Comparison of ENCODE assay signal across 25 cellular contexts in the genomic region with DNA sequence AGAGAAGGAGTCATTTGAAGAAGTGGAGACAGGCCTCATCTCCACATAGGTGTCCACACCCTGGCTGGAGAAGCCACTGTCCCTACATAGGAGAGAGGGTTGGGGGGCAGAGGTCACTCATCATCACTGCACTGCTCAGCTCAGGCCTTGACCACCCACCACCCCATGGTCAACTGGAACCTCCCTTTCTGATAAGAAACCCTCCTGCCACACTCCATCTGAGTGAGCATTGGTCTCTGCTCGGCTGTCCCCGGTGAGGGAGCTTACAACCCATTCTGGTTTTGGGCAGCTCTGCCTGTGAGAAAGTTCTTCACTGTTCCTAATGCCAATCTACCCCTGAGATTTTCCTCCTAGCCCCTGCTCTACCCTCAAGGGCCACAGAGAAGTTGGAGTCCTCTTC. TPM values are rescaled to one million over a fixed set of nuclear protein-coding genes. Genes with fewer than 3 reads are reported as not detected.
DNase-seq lines count a peak whose midpoint lies in the region; ATAC-seq and TF ChIP-seq lines count a peak whose summit lies in the region.
"Had no signal": no experiment of that assay in that cellular context is flagged by ENCODE, and none has a peak within 500 bp of the region (broad histone marks: within the 10 kb centered on the region; RNA-seq: fewer than 3 reads in every experiment).

No MANE protein-coding gene starts in this region.

- ATAC-seq in T-helper 17 cell = no peak
- no peak for ATAC-seq in stimulated activated effector memory CD8-positive, alpha-beta T cell treated with anti-CD3 and anti-CD28 coated beads, Interleukin-12 subunit alpha, Interleukin-12 subunit beta, amount 100 ng/mL, for 72 hours
- no peak for ATAC-seq in HG02571 (IDR thresholded peaks at IDR 0.05; ENCODE audit: unreplicated experiment)
- ATAC-seq: CD8-positive, alpha-beta T cell; left lung had no signal

- DNase-seq in activated naive CD4-positive, alpha-beta T cell treated with anti-CD3 and anti-CD28 coated beads, Interleukin-2, amount 10 ng/mL, durations not matched to agents 7 days and 5 days = peak; percentile 10
- no peak for DNase-seq in activated naive CD4-positive, alpha-beta T cell (lab: John Stamatoyannopoulos, UW)
- no peak for DNase-seq in T-helper 17 cell
- DNase-seq in mesothelial cell of epicardium (ENCODE audit: low spot score in 2 of 2, unreplicated experiment in 2 of 2) = no peak
- DNase-seq in stimulated activated effector memory CD8-positive, alpha-beta T cell treated with anti-CD3 and anti-CD28 coated beads, Interleukin-12 subunit alpha, Interleukin-12 subunit beta, amount 100 ng/mL, for 72 hours (ENCODE audit: low spot score in 2 of 2) = no peak
- DNase-seq in chondrocyte (ENCODE audit: low spot score) = no peak
- no peak for DNase-seq in T-helper 2 cell treated with Interferon-gamma antibody and Interleukin-4, amounts not matched to agents 5 μg/mL and 100 μg/mL, for 36 hours (ENCODE audit: low spot score)
- DNase-seq: activated CD4-positive, alpha-beta T cell treated with anti-CD3 and anti-CD28 coated beads for 1 hour; activated T-cell treated with anti-CD3 and anti-CD28 coated beads for 4 hours; CD8-positive, alpha-beta T cell; DMS 273 treated with DMSO at 0.1 percent for 48 hours; effector CD4-positive, alpha-beta T cell; left lung; naive B cell; NCI-H1436 treated with DMSO at 0.1 percent for 48 hours; stimulated activated CD4-positive, alpha-beta T cell treated with anti-CD3 and anti-CD28 coated beads, Interleukin-4, amount 100 ng/mL, for 24 hours; stimulated activated naive CD4-positive, alpha-beta T cell had no signal

- TF ChIP-seq CTCF in mesothelial cell of epicardium (IDR thresholded peaks at IDR 0.05; ENCODE audit: unreplicated experiment) (no peak), chondrocyte (IDR thresholded peaks at IDR 0.05) (no peak)

- H3K36me3 Mint-ChIP-seq in activated naive CD4-positive, alpha-beta T cell treated with anti-CD3 and anti-CD28 coated beads, Interleukin-2, amount 10 ng/mL, durations not matched to agents 7 days and 5 days = peaks cover 12% of the 10 kb centered on the region
- H3K36me3 Mint-ChIP-seq in T-helper 17 cell (ENCODE audit: low read depth) = no peaks in the 10 kb centered on the region
- H3K36me3 Mint-ChIP-seq in mesothelial cell of epicardium = peaks cover 13% of the 10 kb centered on the region
- peaks cover 41% of the 10 kb centered on the region for H3K36me3 Mint-ChIP-seq in stimulated activated effector memory CD8-positive, alpha-beta T cell treated with anti-CD3 and anti-CD28 coated beads, Interleukin-12 subunit alpha, Interleukin-12 subunit beta, amount 100 ng/mL, for 72 hours
- H3K36me3 Mint-ChIP-seq in chondrocyte (ENCODE audit: low read depth) = peaks cover 4% of the 10 kb centered on the region
- peaks cover 14% of the 10 kb centered on the region for H3K36me3 Mint-ChIP-seq in T-helper 2 cell treated with Interferon-gamma antibody and Interleukin-4, amounts not matched to agents 5 μg/mL and 100 μg/mL, for 36 hours (ENCODE audit: low read depth)

- H3K27ac Mint-ChIP-seq in activated naive CD4-positive, alpha-beta T cell treated with anti-CD3 and anti-CD28 coated beads, Interleukin-2, amount 10 ng/mL, durations not matched to agents 7 days and 5 days = peak overlapping the region; percentile 56
- H3K27ac Mint-ChIP-seq in T-helper 17 cell = peak overlapping the region; percentile 66
- peak overlapping the region; percentile 58 for H3K27ac Mint-ChIP-seq in mesothelial cell of epicardium
- peak overlapping the region; percentile 35 for H3K27ac Mint-ChIP-seq in stimulated activated effector memory CD8-positive, alpha-beta T cell treated with anti-CD3 and anti-CD28 coated beads, Interleukin-12 subunit alpha, Interleukin-12 subunit beta, amount 100 ng/mL, for 72 hours
- no peak overlapping the region for H3K27ac Mint-ChIP-seq in chondrocyte (ENCODE audit: unreplicated experiment)
- H3K27ac Mint-ChIP-seq in T-helper 2 cell treated with Interferon-gamma antibody and Interleukin-4, amounts not matched to agents 5 μg/mL and 100 μg/mL, for 36 hours = no peak overlapping the region
- H3K27ac Mint-ChIP-seq: CD8-positive, alpha-beta T cell had no signal

- H3K9me3 Mint-ChIP-seq in activated naive CD4-positive, alpha-beta T cell treated with anti-CD3 and anti-CD28 coated beads, Interleukin-2, amount 10 ng/mL, durations not matched to agents 7 days and 5 days = no peaks in the 10 kb centered on the region
- H3K9me3 Mint-ChIP-seq in mesothelial cell of epicardium = no peaks in the 10 kb centered on the region
- no peaks in the 10 kb centered on the region for H3K9me3 Mint-ChIP-seq in stimulated activated effector memory CD8-positive, alpha-beta T cell treated with anti-CD3 and anti-CD28 coated beads, Interleukin-12 subunit alpha, Interleukin-12 subunit beta, amount 100 ng/mL, for 72 hours
- H3K9me3 Mint-ChIP-seq in chondrocyte (ENCODE audit: low read depth) = no peaks in the 10 kb centered on the region
- no peaks in the 10 kb centered on the region for H3K9me3 Mint-ChIP-seq in T-helper 2 cell treated with Interferon-gamma antibody and Interleukin-4, amounts not matched to agents 5 μg/mL and 100 μg/mL, for 36 hours
- H3K9me3 Mint-ChIP-seq: CD8-positive, alpha-beta T cell; naive B cell had no signal

- H3K9me3 ChIP-seq in T-helper 17 cell (ENCODE audit: control insufficient read depth, low read length, poor library complexity, severe bottlenecking) = no peaks in the 10 kb centered on the region
- H3K9me3 ChIP-seq: adrenal gland, left lung, pancreas, right atrium auricular region, thoracic aorta had no signal

- CTCF ChIA-PET in activated naive CD4-positive, alpha-beta T cell treated with anti-CD3 and anti-CD28 coated beads, Interleukin-2, amount 10 ng/mL, durations not matched to agents 7 days and 5 days (lab: Charles Lee) = no interaction called here

- H3K4me1 Mint-ChIP-seq in activated naive CD4-positive, alpha-beta T cell treated with anti-CD3 and anti-CD28 coated beads, Interleukin-2, amount 10 ng/mL, durations not matched to agents 7 days and 5 days = peaks cover 2% of the 10 kb centered on the region
- H3K4me1 Mint-ChIP-seq in T-helper 17 cell (peaks cover 8% of the 10 kb centered on the region), mesothelial cell of epicardium (peaks cover 10% of the 10 kb centered on the region), chondrocyte (ENCODE audit: low read depth) (peaks cover 29% of the 10 kb centered on the region)
- H3K4me1 Mint-ChIP-seq in stimulated activated effector memory CD8-positive, alpha-beta T cell treated with anti-CD3 and anti-CD28 coated beads, Interleukin-12 subunit alpha, Interleukin-12 subunit beta, amount 100 ng/mL, for 72 hours = peaks cover 16% of the 10 kb centered on the region
- peaks cover 3% of the 10 kb centered on the region for H3K4me1 Mint-ChIP-seq in T-helper 2 cell treated with Interferon-gamma antibody and Interleukin-4, amounts not matched to agents 5 μg/mL and 100 μg/mL, for 36 hours (ENCODE audit: low read depth)

- H3K4me3 Mint-ChIP-seq in activated naive CD4-positive, alpha-beta T cell treated with anti-CD3 and anti-CD28 coated beads, Interleukin-2, amount 10 ng/mL, durations not matched to agents 7 days and 5 days = no peak overlapping the region
- H3K4me3 Mint-ChIP-seq in T-helper 17 cell (no peak overlapping the region), mesothelial cell of epicardium (no peak overlapping the region), chondrocyte (ENCODE audit: unreplicated experiment) (no peak overlapping the region)
- H3K4me3 Mint-ChIP-seq in stimulated activated effector memory CD8-positive, alpha-beta T cell treated with anti-CD3 and anti-CD28 coated beads, Interleukin-12 subunit alpha, Interleukin-12 subunit beta, amount 100 ng/mL, for 72 hours = no peak overlapping the region
- no peak overlapping the region for H3K4me3 Mint-ChIP-seq in T-helper 2 cell treated with Interferon-gamma antibody and Interleukin-4, amounts not matched to agents 5 μg/mL and 100 μg/mL, for 36 hours
- H3K4me3 Mint-ChIP-seq: CD8-positive, alpha-beta T cell; naive B cell had no signal

- peaks cover 4% of the 10 kb centered on the region for H3K27me3 Mint-ChIP-seq in activated naive CD4-positive, alpha-beta T cell treated with anti-CD3 and anti-CD28 coated beads, Interleukin-2, amount 10 ng/mL, durations not matched to agents 7 days and 5 days
- peaks cover 3% of the 10 kb centered on the region for H3K27me3 Mint-ChIP-seq in T-helper 17 cell
- H3K27me3 Mint-ChIP-seq in mesothelial cell of epicardium (ENCODE audit: low read depth) = no peaks in the 10 kb centered on the region
- H3K27me3 Mint-ChIP-seq in chondrocyte (ENCODE audit: low read depth) = no peaks in the 10 kb centered on the region
- no peaks in the 10 kb centered on the region for H3K27me3 Mint-ChIP-seq in T-helper 2 cell treated with Interferon-gamma antibody and Interleukin-4, amounts not matched to agents 5 μg/mL and 100 μg/mL, for 36 hours (ENCODE audit: low read depth)
- H3K27me3 Mint-ChIP-seq: naive B cell had no signal

RNA-seq across cellular contexts. Expression of gene CSF1R, which starts 28.8 kb away (rescaled TPM):
- total RNA-seq in T-helper 17 cell = 1 to 10 TPM; 2.7 to 3.4 TPM
- total RNA-seq in mesothelial cell of epicardium = 0.07 to 0.27 TPM (median 0.18 TPM) in 3 replicates
- 0.62 to 1.7 TPM (median 0.65 TPM) in 3 replicates for total RNA-seq in chondrocyte
- total RNA-seq: epithelial cell of proximal tubule, NCI-H460, OCI-LY7 had no signal

RNA-seq across cellular contexts. Expression of gene HMGXB3, which starts 57.0 kb away (rescaled TPM):
- total RNA-seq in T-helper 17 cell = 10 to 100 TPM; 31.9 to 40.8 TPM
- total RNA-seq in mesothelial cell of epicardium = 49.6 to 53.1 TPM (median 52.8 TPM) in 3 replicates
- total RNA-seq in chondrocyte = 40.7 to 57.9 TPM (median 44.2 TPM) in 3 replicates

RNA-seq across cellular contexts. Expression of gene TIGD6, which starts 57.1 kb away (rescaled TPM):
- 1 to 10 TPM; 1.4 to 2.0 TPM for total RNA-seq in T-helper 17 cell
- total RNA-seq in mesothelial cell of epicardium = 3.9 to 4.8 TPM (median 4.7 TPM) in 3 replicates
- 5.3 to 7.4 TPM (median 5.7 TPM) in 3 replicates for total RNA-seq in chondrocyte

Comparison
In these comparisons a context has a peak if more than half of its experiments do, and no peak if none do; other contexts are left out.
1. H3K27ac Mint-ChIP-seq: peak in activated naive CD4-positive, alpha-beta T cell treated with anti-CD3 and anti-CD28 coated beads, Interleukin-2, amount 10 ng/mL, durations not matched to agents 7 days and 5 days (single experiment), T-helper 17 cell (single experiment), mesothelial cell of epicardium (single experiment) and stimulated activated effector memory CD8-positive, alpha-beta T cell treated with anti-CD3 and anti-CD28 coated beads, Interleukin-12 subunit alpha, Interleukin-12 subunit beta, amount 100 ng/mL, for 72 hours (single experiment); none in chondrocyte (single experiment) and T-helper 2 cell treated with Interferon-gamma antibody and Interleukin-4, amounts not matched to agents 5 μg/mL and 100 μg/mL, for 36 hours (single experiment).